ENCODE assay signal across 7 cellular contexts in genomic region chr11:104433751-104434150, GRCh38.
"Had no signal": no experiment of that assay in that cellular context is flagged by ENCODE, and none has a peak within 500 bp of the region (broad histone marks: within the 10 kb centered on the region; RNA-seq: fewer than 3 reads in every experiment).

No MANE protein-coding gene starts in this region.

- H3K4me3 ChIP-seq: GM23338 had no signal

- H3K4me2 ChIP-seq: GM23338 had no signal

- FAIRE-seq: H1, H54, HTR-8/SVneo had no signal

- H3K27ac Mint-ChIP-seq: GM23338 had no signal

- H3K4me3 Mint-ChIP-seq: GM23338, H9 had no signal

- H3K9me3 Mint-ChIP-seq: GM23338 had no signal

- H2AFZ ChIP-seq: GM23338 had no signal

- DNase-seq: H9, HCEC 1CT, IMR-90 had no signal
